Comparison of ENCODE assay signal across 9 cellular contexts in the genomic region with DNA sequence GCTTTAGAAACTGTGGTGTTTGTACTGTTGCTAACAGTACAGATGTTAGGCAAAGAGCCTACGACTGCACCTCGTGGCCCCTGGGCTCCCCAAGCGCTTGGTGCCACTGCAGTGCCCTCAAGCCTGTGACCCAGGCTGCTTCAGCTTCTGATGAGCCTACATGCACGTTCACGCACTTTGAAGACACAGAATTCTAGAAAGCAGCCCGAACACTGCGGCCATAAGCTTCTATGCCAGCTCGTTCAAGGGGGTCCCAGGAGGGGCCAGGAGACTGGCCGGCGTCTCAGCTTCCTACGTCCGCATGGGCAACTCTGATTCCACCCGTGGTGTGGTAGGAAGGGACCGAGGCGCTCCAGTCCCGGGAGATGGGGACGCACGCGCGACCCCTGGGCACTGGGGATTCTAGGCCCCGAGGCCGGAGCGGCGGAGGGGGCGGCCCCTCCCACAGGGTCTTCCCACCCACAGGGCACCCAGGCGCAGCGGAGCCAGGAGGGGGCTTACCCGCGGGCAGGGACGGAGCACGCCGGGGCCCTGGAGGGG. TPM values are rescaled to one million over a fixed set of nuclear protein-coding genes. Genes with fewer than 3 reads are reported as not detected.
DNase-seq lines count a peak whose midpoint lies in the region; ATAC-seq and TF ChIP-seq lines count a peak whose summit lies in the region.
"Had no signal": no experiment of that assay in that cellular context is flagged by ENCODE, and none has a peak within 500 bp of the region (broad histone marks: within the 10 kb centered on the region; RNA-seq: fewer than 3 reads in every experiment).

No MANE protein-coding gene starts in this region.

- TF ChIP-seq CTCF in body of pancreas (IDR thresholded peaks at IDR 0.05), result no peak
- TF ChIP-seq CTCF in right lobe of liver (IDR thresholded peaks at IDR 0.05), result no peak
- no peak for TF ChIP-seq CTCF in transverse colon (IDR thresholded peaks at IDR 0.05)

- H3K36me3 Mint-ChIP-seq in activated T-cell treated with anti-CD3 and anti-CD28 coated beads, Interleukin-2, amount 50 U/mL, for 4 hours (ENCODE audit: insufficient read depth), result no peaks in the 10 kb centered on the region

- H3K36me3 ChIP-seq in body of pancreas (replicated peaks in 1 of 2; ENCODE audit: insufficient read depth in 1 of 2, low read depth in 2 of 2), result no peaks in the 10 kb centered on the region
- H3K36me3 ChIP-seq in right lobe of liver, result no peaks in the 10 kb centered on the region
- no peaks in the 10 kb centered on the region for H3K36me3 ChIP-seq in transverse colon

- peaks cover 47% of the 10 kb centered on the region for H3K4me1 ChIP-seq in body of pancreas
- H3K4me1 ChIP-seq in right lobe of liver, result peaks cover 0 to 16% (median 0%) of the 10 kb centered on the region in 4 donors
- peaks cover 0 to 39% (median 19%) of the 10 kb centered on the region in 4 donors for H3K4me1 ChIP-seq in transverse colon

- no peak for DNase-seq in activated T-cell treated with anti-CD3 and anti-CD28 coated beads, Interleukin-2, amount 50 U/mL, for 4 hours
- DNase-seq in activated T-cell treated with anti-CD3 and anti-CD28 coated beads for 4 hours (no peak), body of pancreas (peak in 1 of 4 donors; percentile 37), right lobe of liver (no peak), transverse colon (no peak), NCI-H446 treated with DMSO at 0.1 percent for 48 hours (lab: John Stamatoyannopoulos, UW) (no peak)

- TF ChIP-seq POLR2A in body of pancreas (IDR thresholded peaks at IDR 0.05) (no peak), right lobe of liver (IDR thresholded peaks at IDR 0.05) (no peak), transverse colon (IDR thresholded peaks at IDR 0.05) (no peak)

- no peak for TF ChIP-seq EP300 in transverse colon (IDR thresholded peaks at IDR 0.05; ENCODE audit: low read depth)

- intact Hi-C loops in body of pancreas (cut with DNase I) (no loop called here), right lobe of liver (cut with DNase I) (no loop called here), transverse colon (cut with DNase I; ENCODE audit: low total_unique reads) (no loop called here)

- peak; percentile 23 to 39 for ATAC-seq in activated T-cell treated with anti-CD3 and anti-CD28 coated beads, Interleukin-2, amount 50 U/mL, for 4 hours
- ATAC-seq in body of pancreas, result peak; percentile 22
- peak; percentile 16 to 45 (median 29) for ATAC-seq in right lobe of liver
- no peak for ATAC-seq in HG02678 (IDR thresholded peaks at IDR 0.05; ENCODE audit: unreplicated experiment)
- no peak for ATAC-seq in GM19324 (IDR thresholded peaks at IDR 0.05; ENCODE audit: low FRiP score, unreplicated experiment)

- peaks cover 31% of the 10 kb centered on the region for H3K27me3 Mint-ChIP-seq in activated T-cell treated with anti-CD3 and anti-CD28 coated beads, Interleukin-2, amount 50 U/mL, for 4 hours (ENCODE audit: low read depth)

- 0 to 2% methylated on average over 3 to 17 of the region's 32 CpGs for WGBS in body of pancreas, 2 donors
- WGBS in right lobe of liver (ENCODE audit: insufficient coverage, low coverage, low lambda C conversion rate, missing lambda C conversion rate), result 5% methylated on average over 4 of the region's 32 CpGs
- WGBS in transverse colon (ENCODE audit: low coverage in 1 of 2), 2 donors, result 14% methylated on average over 7 of the region's 32 CpGs; no CpG with 5 or more reads in 1 of the 2 donors

- no peaks in the 10 kb centered on the region for H3K4me1 Mint-ChIP-seq in activated T-cell treated with anti-CD3 and anti-CD28 coated beads, Interleukin-2, amount 50 U/mL, for 4 hours (ENCODE audit: low read depth)

- H3K4me3 Mint-ChIP-seq in activated T-cell treated with anti-CD3 and anti-CD28 coated beads, Interleukin-2, amount 50 U/mL, for 4 hours, result peak overlapping the region; percentile 39

- no peaks in the 10 kb centered on the region for H3K9me3 Mint-ChIP-seq in activated T-cell treated with anti-CD3 and anti-CD28 coated beads, Interleukin-2, amount 50 U/mL, for 4 hours

- H3K9me3 ChIP-seq in body of pancreas, result no peaks in the 10 kb centered on the region
- H3K9me3 ChIP-seq in right lobe of liver, result no peaks in the 10 kb centered on the region
- no peaks in the 10 kb centered on the region for H3K9me3 ChIP-seq in transverse colon

- H3K27me3 ChIP-seq in body of pancreas, result no peaks in the 10 kb centered on the region
- H3K27me3 ChIP-seq in right lobe of liver, result no peaks in the 10 kb centered on the region
- H3K27me3 ChIP-seq in transverse colon, result peaks cover 27% of the 10 kb centered on the region

- H3K27ac ChIP-seq in body of pancreas (peak overlapping the region; percentile 81 to 96 (median 92)), right lobe of liver (peak overlapping the region in 1 of 3 donors; percentile 26), transverse colon (peak overlapping the region; percentile 73 to 89 (median 82))

- H3K4me3 ChIP-seq in body of pancreas (peak overlapping the region; percentile 50 to 54), right lobe of liver (peak overlapping the region; percentile 66 to 85 (median 77)), transverse colon (peak overlapping the region; percentile 39 to 68 (median 57))

- in situ Hi-C loops in transverse colon (cut with MboI; ENCODE audit: low pct_ligation_motif_present in 1 of 4, low pct_unique_long_range_greater_than_20kb in 1 of 4, low sequenced_read_pairs in 3 of 4), result no loop called here

RNA-seq across cellular contexts. Expression of a gene that starts 0.7 kb away (rescaled TPM):
- under 1 TPM; 0.40 to 0.61 (median 0.46) TPM for total RNA-seq in activated T-cell treated with anti-CD3 and anti-CD28 coated beads, Interleukin-2, amount 50 U/mL, for 4 hours
- total RNA-seq in body of pancreas, result 10 to 100 TPM; 34.8 to 76.8 TPM
- total RNA-seq in right lobe of liver, result 10 to 100 TPM in 1 of 6 experiments, 1 to 10 TPM in 5; 5.8 to 10.2 (median 7.1) TPM
- 100 to 1,000 TPM in 1 of 4 donors, 10 to 100 TPM in 3; 56.1 to 151 (median 84.5) TPM for total RNA-seq in transverse colon
- total RNA-seq: fibroblast of villous mesenchyme had no signal

Comparison
In these comparisons a context has a peak if more than half of its experiments do, and no peak if none do; other contexts are left out.
1. ATAC-seq: peak in activated T-cell treated with anti-CD3 and anti-CD28 coated beads, Interleukin-2, amount 50 U/mL, for 4 hours (2 of 2), body of pancreas (single experiment) and right lobe of liver (4 of 4); none in HG02678 (single experiment) and GM19324 (single experiment).
2. RNA of a gene that starts 0.7 kb away (total RNA-seq): 56.1 to 151 TPM in transverse colon, 34.8 to 76.8 TPM in body of pancreas and 5.8 to 10.2 TPM in right lobe of liver; 0.40 to 0.61 TPM in activated T-cell treated with anti-CD3 and anti-CD28 coated beads, Interleukin-2, amount 50 U/mL, for 4 hours; every median in the first group is over 4 times any median in the second.
3. Peak in every context shown above with its lines, with median percentiles within 50 percentile points of each other: H3K4me3 ChIP-seq.